Comparison of ENCODE assay signal across 7 cellular contexts in genomic region chr5:94304146-94304545, GRCh38.
"Had no signal": no experiment of that assay in that cellular context is flagged by ENCODE, and none has a peak within 500 bp of the region (broad histone marks: within the 10 kb centered on the region; RNA-seq: fewer than 3 reads in every experiment).

No MANE protein-coding gene starts in this region.

- H3K9me3 Mint-ChIP-seq: IgD-negative memory B cell had no signal

- H3K36me3 Mint-ChIP-seq: IgD-negative memory B cell had no signal

- H3K4me3 Mint-ChIP-seq: IgD-negative memory B cell had no signal

- ATAC-seq: HepG2 had no signal

- H3K27ac ChIP-seq: HL-60 had no signal

- DNase-seq: GOT3, H7, HCEC 1CT, KBM-7 had no signal

- H3K27me3 Mint-ChIP-seq: IgD-negative memory B cell had no signal

- H3K4me1 Mint-ChIP-seq: IgD-negative memory B cell had no signal

- H3K27ac Mint-ChIP-seq: IgD-negative memory B cell had no signal
